1 cellular context compared by ENCODE assay signal in the genomic region with DNA sequence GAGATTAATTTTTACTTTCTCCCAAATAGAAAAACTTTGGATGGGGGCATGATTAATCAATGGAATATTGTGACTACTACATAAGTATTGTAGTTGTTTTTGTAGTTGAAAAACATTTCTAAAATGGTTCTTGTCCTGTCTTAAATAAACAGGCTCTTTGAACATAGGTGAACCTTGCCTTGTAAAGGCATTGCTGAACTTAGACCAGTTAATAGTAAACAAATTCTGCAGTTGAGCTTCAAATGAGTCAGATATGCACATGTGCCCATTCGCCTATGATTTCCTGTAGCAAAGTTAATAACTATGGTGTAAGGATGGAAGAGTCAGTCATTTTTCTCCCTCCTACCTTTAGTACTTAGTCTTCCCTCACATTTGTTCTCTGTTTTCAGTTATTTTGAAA.
TF ChIP-seq lines count a peak whose summit lies in the region.

No MANE protein-coding gene starts in this region.

TF ChIP-seq in HepG2, 621 proteins besides CTCF, POLR2A, EP300 and RAD21 (continued from another document and continues in another):
- TF ChIP-seq JDP2 (CRISPR knock-in tag; IDR thresholded peaks at IDR 0.05; ENCODE audit: borderline replicate concordance) (no peak), ZFP36L2 (CRISPR knock-in tag; IDR thresholded peaks at IDR 0.05) (no peak), ZNF251 (CRISPR knock-in tag; IDR thresholded peaks at IDR 0.05) (no peak), ZNF224 (CRISPR knock-in tag; IDR thresholded peaks at IDR 0.05) (no peak), SIN3B (IDR thresholded peaks at IDR 0.05; ENCODE audit: low read length) (no peak), SMAD1 (CRISPR knock-in tag; IDR thresholded peaks at IDR 0.05; ENCODE audit: borderline replicate concordance, low read depth) (no peak), NR1H2 (CRISPR knock-in tag; IDR thresholded peaks at IDR 0.05; ENCODE audit: borderline replicate concordance, low read depth) (no peak), PPARG (CRISPR knock-in tag; conservative IDR thresholded peaks at IDR 0.05) (peak; percentile 81), ZNF777 (CRISPR knock-in tag; IDR thresholded peaks at IDR 0.05) (no peak), DR1 (CRISPR knock-in tag; IDR thresholded peaks at IDR 0.05) (no peak), GFI1 (CRISPR knock-in tag; IDR thresholded peaks at IDR 0.05; ENCODE audit: borderline replicate concordance) (no peak), KAT7 (CRISPR knock-in tag; IDR thresholded peaks at IDR 0.05; ENCODE audit: borderline replicate concordance) (no peak), HOXA5 (CRISPR knock-in tag; IDR thresholded peaks at IDR 0.05) (no peak; the same call in 1 of the 2 replicates), ZSCAN20 (CRISPR knock-in tag; IDR thresholded peaks at IDR 0.05; ENCODE audit: borderline replicate concordance) (no peak), RCOR2 (CRISPR knock-in tag; IDR thresholded peaks at IDR 0.05) (peak; percentile 84), ISL2 (CRISPR knock-in tag; IDR thresholded peaks at IDR 0.05) (peak; percentile 55), ZNF230 (CRISPR knock-in tag; IDR thresholded peaks at IDR 0.05) (no peak), NFYC (CRISPR knock-in tag; IDR thresholded peaks at IDR 0.05) (no peak), ISX (CRISPR knock-in tag; conservative IDR thresholded peaks at IDR 0.05) (no peak), ELF4 (CRISPR knock-in tag; IDR thresholded peaks at IDR 0.05; ENCODE audit: borderline replicate concordance) (no peak), ZNF354B (CRISPR knock-in tag; IDR thresholded peaks at IDR 0.05) (no peak), ZNF496 (CRISPR knock-in tag; IDR thresholded peaks at IDR 0.05; ENCODE audit: insufficient replicate concordance) (no peak), TOE1 (CRISPR knock-in tag; IDR thresholded peaks at IDR 0.05) (no peak)
- TF ChIP-seq, protein P1, sequence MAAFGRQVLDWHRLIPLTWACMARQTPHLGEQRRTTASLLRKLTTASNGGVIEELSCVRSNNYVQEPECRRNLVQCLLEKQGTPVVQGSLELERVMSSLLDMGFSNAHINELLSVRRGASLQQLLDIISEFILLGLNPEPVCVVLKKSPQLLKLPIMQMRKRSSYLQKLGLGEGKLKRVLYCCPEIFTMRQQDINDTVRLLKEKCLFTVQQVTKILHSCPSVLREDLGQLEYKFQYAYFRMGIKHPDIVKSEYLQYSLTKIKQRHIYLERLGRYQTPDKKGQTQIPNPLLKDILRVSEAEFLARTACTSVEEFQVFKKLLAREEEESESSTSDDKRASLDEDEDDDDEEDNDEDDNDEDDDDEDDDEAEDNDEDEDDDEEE (CRISPR knock-in tag; IDR thresholded peaks at IDR 0.05), result no peak
- TF ChIP-seq, protein P2, sequence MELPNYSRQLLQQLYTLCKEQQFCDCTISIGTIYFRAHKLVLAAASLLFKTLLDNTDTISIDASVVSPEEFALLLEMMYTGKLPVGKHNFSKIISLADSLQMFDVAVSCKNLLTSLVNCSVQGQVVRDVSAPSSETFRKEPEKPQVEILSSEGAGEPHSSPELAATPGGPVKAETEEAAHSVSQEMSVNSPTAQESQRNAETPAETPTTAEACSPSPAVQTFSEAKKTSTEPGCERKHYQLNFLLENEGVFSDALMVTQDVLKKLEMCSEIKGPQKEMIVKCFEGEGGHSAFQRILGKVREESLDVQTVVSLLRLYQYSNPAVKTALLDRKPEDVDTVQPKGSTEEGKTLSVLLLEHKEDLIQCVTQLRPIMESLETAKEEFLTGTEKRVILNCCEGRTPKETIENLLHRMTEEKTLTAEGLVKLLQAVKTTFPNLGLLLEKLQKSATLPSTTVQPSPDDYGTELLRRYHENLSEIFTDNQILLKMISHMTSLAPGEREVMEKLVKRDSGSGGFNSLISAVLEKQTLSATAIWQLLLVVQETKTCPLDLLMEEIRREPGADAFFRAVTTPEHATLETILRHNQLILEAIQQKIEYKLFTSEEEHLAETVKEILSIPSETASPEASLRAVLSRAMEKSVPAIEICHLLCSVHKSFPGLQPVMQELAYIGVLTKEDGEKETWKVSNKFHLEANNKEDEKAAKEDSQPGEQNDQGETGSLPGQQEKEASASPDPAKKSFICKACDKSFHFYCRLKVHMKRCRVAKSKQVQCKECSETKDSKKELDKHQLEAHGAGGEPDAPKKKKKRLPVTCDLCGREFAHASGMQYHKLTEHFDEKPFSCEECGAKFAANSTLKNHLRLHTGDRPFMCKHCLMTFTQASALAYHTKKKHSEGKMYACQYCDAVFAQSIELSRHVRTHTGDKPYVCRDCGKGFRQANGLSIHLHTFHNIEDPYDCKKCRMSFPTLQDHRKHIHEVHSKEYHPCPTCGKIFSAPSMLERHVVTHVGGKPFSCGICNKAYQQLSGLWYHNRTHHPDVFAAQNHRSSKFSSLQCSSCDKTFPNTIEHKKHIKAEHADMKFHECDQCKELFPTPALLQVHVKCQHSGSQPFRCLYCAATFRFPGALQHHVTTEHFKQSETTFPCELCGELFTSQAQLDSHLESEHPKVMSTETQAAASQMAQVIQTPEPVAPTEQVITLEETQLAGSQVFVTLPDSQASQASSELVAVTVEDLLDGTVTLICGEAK (IDR thresholded peaks at IDR 0.05), result no peak
- TF ChIP-seq, protein P2 (CRISPR knock-in tag; IDR thresholded peaks at IDR 0.05), result no peak
- TF ChIP-seq, protein P3, sequence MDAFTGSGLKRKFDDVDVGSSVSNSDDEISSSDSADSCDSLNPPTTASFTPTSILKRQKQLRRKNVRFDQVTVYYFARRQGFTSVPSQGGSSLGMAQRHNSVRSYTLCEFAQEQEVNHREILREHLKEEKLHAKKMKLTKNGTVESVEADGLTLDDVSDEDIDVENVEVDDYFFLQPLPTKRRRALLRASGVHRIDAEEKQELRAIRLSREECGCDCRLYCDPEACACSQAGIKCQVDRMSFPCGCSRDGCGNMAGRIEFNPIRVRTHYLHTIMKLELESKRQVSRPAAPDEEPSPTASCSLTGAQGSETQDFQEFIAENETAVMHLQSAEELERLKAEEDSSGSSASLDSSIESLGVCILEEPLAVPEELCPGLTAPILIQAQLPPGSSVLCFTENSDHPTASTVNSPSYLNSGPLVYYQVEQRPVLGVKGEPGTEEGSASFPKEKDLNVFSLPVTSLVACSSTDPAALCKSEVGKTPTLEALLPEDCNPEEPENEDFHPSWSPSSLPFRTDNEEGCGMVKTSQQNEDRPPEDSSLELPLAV (CRISPR knock-in tag; conservative IDR thresholded peaks at IDR 0.05; ENCODE audit: low read depth), result no peak
- TF ChIP-seq, protein P4, sequence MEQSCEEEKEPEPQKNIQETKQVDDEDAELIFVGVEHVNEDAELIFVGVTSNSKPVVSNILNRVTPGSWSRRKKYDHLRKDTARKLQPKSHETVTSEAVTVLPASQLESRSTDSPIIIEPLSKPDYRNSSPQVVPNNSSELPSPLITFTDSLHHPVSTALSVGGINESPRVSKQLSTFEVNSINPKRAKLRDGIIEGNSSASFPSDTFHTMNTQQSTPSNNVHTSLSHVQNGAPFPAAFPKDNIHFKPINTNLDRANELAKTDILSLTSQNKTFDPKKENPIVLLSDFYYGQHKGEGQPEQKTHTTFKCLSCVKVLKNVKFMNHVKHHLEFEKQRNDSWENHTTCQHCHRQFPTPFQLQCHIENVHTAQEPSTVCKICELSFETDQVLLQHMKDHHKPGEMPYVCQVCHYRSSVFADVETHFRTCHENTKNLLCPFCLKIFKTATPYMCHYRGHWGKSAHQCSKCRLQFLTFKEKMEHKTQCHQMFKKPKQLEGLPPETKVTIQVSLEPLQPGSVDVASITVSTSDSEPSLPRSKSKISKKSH (CRISPR knock-in tag; IDR thresholded peaks at IDR 0.05; ENCODE audit: borderline replicate concordance), result no peak
- TF ChIP-seq, protein P5, sequence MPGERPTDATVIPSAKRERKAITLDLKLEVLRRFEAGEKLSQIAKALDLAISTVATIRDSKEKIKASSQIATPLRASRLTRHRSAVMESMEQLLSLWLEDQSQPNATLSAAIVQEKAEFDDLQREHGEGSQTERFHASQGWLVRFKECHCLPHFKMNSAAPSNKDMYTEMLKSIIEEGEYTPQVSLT (CRISPR knock-in tag; IDR thresholded peaks at IDR 0.05; ENCODE audit: borderline replicate concordance, low read depth), result no peak
- TF ChIP-seq, protein P6, sequence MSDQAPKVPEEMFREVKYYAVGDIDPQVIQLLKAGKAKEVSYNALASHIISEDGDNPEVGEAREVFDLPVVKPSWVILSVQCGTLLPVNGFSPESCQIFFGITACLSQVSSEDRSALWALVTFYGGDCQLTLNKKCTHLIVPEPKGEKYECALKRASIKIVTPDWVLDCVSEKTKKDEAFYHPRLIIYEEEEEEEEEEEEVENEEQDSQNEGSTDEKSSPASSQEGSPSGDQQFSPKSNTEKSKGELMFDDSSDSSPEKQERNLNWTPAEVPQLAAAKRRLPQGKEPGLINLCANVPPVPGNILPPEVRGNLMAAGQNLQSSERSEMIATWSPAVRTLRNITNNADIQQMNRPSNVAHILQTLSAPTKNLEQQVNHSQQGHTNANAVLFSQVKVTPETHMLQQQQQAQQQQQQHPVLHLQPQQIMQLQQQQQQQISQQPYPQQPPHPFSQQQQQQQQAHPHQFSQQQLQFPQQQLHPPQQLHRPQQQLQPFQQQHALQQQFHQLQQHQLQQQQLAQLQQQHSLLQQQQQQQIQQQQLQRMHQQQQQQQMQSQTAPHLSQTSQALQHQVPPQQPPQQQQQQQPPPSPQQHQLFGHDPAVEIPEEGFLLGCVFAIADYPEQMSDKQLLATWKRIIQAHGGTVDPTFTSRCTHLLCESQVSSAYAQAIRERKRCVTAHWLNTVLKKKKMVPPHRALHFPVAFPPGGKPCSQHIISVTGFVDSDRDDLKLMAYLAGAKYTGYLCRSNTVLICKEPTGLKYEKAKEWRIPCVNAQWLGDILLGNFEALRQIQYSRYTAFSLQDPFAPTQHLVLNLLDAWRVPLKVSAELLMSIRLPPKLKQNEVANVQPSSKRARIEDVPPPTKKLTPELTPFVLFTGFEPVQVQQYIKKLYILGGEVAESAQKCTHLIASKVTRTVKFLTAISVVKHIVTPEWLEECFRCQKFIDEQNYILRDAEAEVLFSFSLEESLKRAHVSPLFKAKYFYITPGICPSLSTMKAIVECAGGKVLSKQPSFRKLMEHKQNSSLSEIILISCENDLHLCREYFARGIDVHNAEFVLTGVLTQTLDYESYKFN (CRISPR knock-in tag; conservative IDR thresholded peaks at IDR 0.05), result peak; percentile 96
- TF ChIP-seq, protein P7, sequence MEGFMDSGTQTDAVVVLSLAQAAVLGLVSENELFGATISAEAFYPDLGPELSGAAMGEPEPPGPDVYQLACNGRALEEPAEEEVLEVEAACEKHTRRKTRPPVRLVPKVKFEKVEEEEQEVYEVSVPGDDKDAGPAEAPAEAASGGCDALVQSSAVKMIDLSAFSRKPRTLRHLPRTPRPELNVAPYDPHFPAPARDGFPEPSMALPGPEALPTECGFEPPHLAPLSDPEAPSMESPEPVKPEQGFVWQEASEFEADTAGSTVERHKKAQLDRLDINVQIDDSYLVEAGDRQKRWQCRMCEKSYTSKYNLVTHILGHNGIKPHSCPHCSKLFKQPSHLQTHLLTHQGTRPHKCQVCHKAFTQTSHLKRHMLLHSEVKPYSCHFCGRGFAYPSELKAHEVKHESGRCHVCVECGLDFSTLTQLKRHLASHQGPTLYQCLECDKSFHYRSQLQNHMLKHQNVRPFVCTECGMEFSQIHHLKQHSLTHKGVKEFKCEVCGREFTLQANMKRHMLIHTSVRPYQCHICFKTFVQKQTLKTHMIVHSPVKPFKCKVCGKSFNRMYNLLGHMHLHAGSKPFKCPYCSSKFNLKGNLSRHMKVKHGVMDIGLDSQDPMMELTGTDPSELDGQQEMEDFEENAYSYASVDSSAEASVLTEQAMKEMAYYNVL (CRISPR knock-in tag; IDR thresholded peaks at IDR 0.05; ENCODE audit: borderline replicate concordance), result no peak
- TF ChIP-seq, protein P8, sequence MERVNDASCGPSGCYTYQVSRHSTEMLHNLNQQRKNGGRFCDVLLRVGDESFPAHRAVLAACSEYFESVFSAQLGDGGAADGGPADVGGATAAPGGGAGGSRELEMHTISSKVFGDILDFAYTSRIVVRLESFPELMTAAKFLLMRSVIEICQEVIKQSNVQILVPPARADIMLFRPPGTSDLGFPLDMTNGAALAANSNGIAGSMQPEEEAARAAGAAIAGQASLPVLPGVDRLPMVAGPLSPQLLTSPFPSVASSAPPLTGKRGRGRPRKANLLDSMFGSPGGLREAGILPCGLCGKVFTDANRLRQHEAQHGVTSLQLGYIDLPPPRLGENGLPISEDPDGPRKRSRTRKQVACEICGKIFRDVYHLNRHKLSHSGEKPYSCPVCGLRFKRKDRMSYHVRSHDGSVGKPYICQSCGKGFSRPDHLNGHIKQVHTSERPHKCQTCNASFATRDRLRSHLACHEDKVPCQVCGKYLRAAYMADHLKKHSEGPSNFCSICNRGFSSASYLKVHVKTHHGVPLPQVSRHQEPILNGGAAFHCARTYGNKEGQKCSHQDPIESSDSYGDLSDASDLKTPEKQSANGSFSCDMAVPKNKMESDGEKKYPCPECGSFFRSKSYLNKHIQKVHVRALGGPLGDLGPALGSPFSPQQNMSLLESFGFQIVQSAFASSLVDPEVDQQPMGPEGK (CRISPR knock-in tag; IDR thresholded peaks at IDR 0.05), result no peak
